8 cellular contexts compared by ENCODE assay signal in genomic region chrX:132022863-132023116, GRCh38. TPM values are rescaled to one million over a fixed set of nuclear protein-coding genes. Genes with fewer than 3 reads are reported as not detected.
DNase-seq lines count a peak whose midpoint lies in the region; ATAC-seq and TF ChIP-seq lines count a peak whose summit lies in the region.

No MANE protein-coding gene starts in this region.

- DNase-seq in BJ (ENCODE audit: low read depth) = no peak
- no peak for DNase-seq in MCF 10A (ENCODE audit: unreplicated experiment)
- no peak for DNase-seq in 8988T
- DNase-seq in activated effector memory CD4-positive, alpha-beta T cell treated with anti-CD3 and anti-CD28 coated beads, Interleukin-2, amount 50 U/mL, for 16 hours = no peak
- no peak for DNase-seq in NCI-H2171 (lab: John Stamatoyannopoulos, UW)

- H3K9ac ChIP-seq in mucosa of stomach (ENCODE audit: low read length) = peak overlapping the region; percentile 81

- intact Hi-C loops in MCF 10A (cut with micrococcal nuclease) = loop anchor here (1.0 kb wide), 2 partner anchors 49 to 197 kb away; partner anchors contain the start of gene RAP2C

- no peaks in the 10 kb centered on the region for H3K36me3 Mint-ChIP-seq in MCF 10A (ENCODE audit: insufficient read depth, unreplicated experiment)

- no peaks in the 10 kb centered on the region for H3K9me3 ChIP-seq in mucosa of stomach (ENCODE audit: control insufficient read depth, low read length)

- no peaks in the 10 kb centered on the region for H3K9me3 Mint-ChIP-seq in MCF 10A (ENCODE audit: unreplicated experiment)

- no peak overlapping the region for H3K27ac Mint-ChIP-seq in MCF 10A (ENCODE audit: low read depth, unreplicated experiment)

- ATAC-seq in GM19395 (IDR thresholded peaks at IDR 0.05; ENCODE audit: unreplicated experiment) = peak; percentile 33
- ATAC-seq in HG03432 (IDR thresholded peaks at IDR 0.05; ENCODE audit: unreplicated experiment) = peak; percentile 29

- peak overlapping the region; percentile 85 for H3K4me3 Mint-ChIP-seq in MCF 10A (ENCODE audit: unreplicated experiment)

- H3K4me1 Mint-ChIP-seq in MCF 10A (ENCODE audit: insufficient read depth, unreplicated experiment) = peaks cover 6% of the 10 kb centered on the region

- H3K4me3 ChIP-seq in BJ (ENCODE audit: low read depth, low read length) (peak overlapping the region; percentile 50), mucosa of stomach (ENCODE audit: low read length) (no peak overlapping the region)

- H3K27me3 Mint-ChIP-seq in MCF 10A (ENCODE audit: insufficient read depth, unreplicated experiment) = peaks cover 32% of the 10 kb centered on the region

- no TSS peak for BruUV-seq in MCF 10A (replicated peaks; lab: Mats Ljungman, UMichigan)

- POLR2A ChIA-PET in BJ (lab: Charles Lee) (no interaction called here), MCF 10A (lab: Yijun Ruan, JAX) (interaction anchor here (0.6 to 2.6 kb wide), 5 partner anchors 8 to 196 kb away, joined by 3 to 18 read pairs (median 4); partner anchors contain the start of gene RAP2C)

- H3K27me3 ChIP-seq in BJ (ENCODE audit: control insufficient read depth, insufficient read depth, low read length) = peaks cover 3% of the 10 kb centered on the region; the same call in 1 of the 2 replicates
- no peaks in the 10 kb centered on the region for H3K27me3 ChIP-seq in mucosa of stomach (ENCODE audit: control insufficient read depth, insufficient read depth, low read length)

- CTCF ChIA-PET in BJ (lab: Yijun Ruan, JAX) (no interaction called here), MCF 10A (lab: Yijun Ruan, JAX) (interaction anchor here (0.7 kb wide), 1 partner anchor 755 kb away, joined by 3 read pairs; no protein-coding TSS in a partner anchor)

- H3K4me1 ChIP-seq in mucosa of stomach (ENCODE audit: control insufficient read depth, insufficient read depth, low read length) = no peaks in the 10 kb centered on the region

- no peak for TF ChIP-seq CTCF in BJ (IDR thresholded peaks at IDR 0.05; ENCODE audit: insufficient read depth, low read depth, low read length)
- no peak for TF ChIP-seq CTCF in MCF 10A (IDR thresholded peaks at IDR 0.05; ENCODE audit: unreplicated experiment)

- no peaks in the 10 kb centered on the region for H3K36me3 ChIP-seq in BJ (ENCODE audit: control insufficient read depth, insufficient read depth, low read length)
- no peaks in the 10 kb centered on the region for H3K36me3 ChIP-seq in mucosa of stomach (ENCODE audit: control insufficient read depth, insufficient read depth, low read length)

RNA-seq across cellular contexts. Expression of gene STK26, which starts 0.3 kb away (rescaled TPM):
- 0.67 and 1.3 TPM in 2 replicates for polyA plus RNA-seq in BJ (2011; rRNA removed)
- polyA minus RNA-seq in BJ (2011; rRNA and poly(A)+ RNA removed) = 0.26 and 0.38 TPM in 2 replicates
- total RNA-seq in MCF 10A (2022) = 17.5 and 18.2 TPM in 2 replicates
